ENCODE assay signal across 1 cellular context in the genomic region with DNA sequence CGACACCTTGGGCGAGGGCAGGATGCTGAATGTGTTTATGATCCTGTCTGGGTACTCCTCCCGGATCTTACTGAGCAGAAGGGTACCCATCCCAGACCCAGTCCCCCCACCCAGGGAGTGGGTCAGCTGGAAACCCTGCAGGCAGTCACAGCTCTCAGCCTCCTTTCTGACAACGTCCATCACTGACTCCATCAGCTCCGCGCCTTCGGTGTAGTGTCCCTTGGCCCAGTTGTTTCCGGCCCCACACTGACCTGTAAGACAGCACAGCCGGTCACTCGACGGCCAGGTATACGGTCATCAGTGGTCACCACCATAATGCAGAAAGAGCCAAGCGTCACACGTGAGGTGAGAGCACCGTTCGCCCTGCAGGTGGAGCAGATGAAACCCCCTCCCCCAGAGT. TPM values are rescaled to one million over a fixed set of nuclear protein-coding genes. Genes with fewer than 3 reads are reported as not detected.
"Had no signal": no experiment of that assay in that cellular context is flagged by ENCODE, and none has a peak within 500 bp of the region (broad histone marks: within the 10 kb centered on the region; RNA-seq: fewer than 3 reads in every experiment).

No MANE protein-coding gene starts in this region.

RNA-seq across cellular contexts. Expression of a gene that starts 1.2 kb away (rescaled TPM):
- total RNA-seq: GM12878 had no signal
- polyA plus RNA-seq: GM12878 had no signal
